In genomic region chr4:112604590-112604989, GRCh38 we compare ENCODE assay signal across 8 cellular contexts. TPM values are rescaled to one million over a fixed set of nuclear protein-coding genes. Genes with fewer than 3 reads are reported as not detected.
A peak's percentile ranks its signal among the peaks of the same experiment; 100 is the strongest.
DNase-seq lines count a peak whose midpoint lies in the region; ATAC-seq and TF ChIP-seq lines count a peak whose summit lies in the region.

No MANE protein-coding gene starts in this region.

- H3K27me3 Mint-ChIP-seq in natural killer cell (ENCODE audit: low read depth in 2 of 2) (no peaks in the 10 kb centered on the region), HFFc6 (ENCODE audit: insufficient read depth) (no peaks in the 10 kb centered on the region)
- H3K27me3 Mint-ChIP-seq in natural killer cell treated with Interleukin-12 subunit alpha and Interleukin-12 subunit beta and Interleukin-15 and Interleukin-18, amount 100 ng/mL, for 72 hours = no peaks in the 10 kb centered on the region
- H3K27me3 Mint-ChIP-seq in naive thymus-derived CD8-positive, alpha-beta T cell = no peaks in the 10 kb centered on the region

- ATAC-seq in natural killer cell = peak in 1 of 3 donors; percentile 60
- no peak for ATAC-seq in natural killer cell treated with Interleukin-12 subunit alpha and Interleukin-12 subunit beta and Interleukin-15 and Interleukin-18, amount 100 ng/mL, for 72 hours
- ATAC-seq in naive thymus-derived CD8-positive, alpha-beta T cell = peak; percentile 48 to 54

- H3K4me3 Mint-ChIP-seq in natural killer cell (no peak overlapping the region), HFFc6 (no peak overlapping the region)
- H3K4me3 Mint-ChIP-seq in natural killer cell treated with Interleukin-12 subunit alpha and Interleukin-12 subunit beta and Interleukin-15 and Interleukin-18, amount 100 ng/mL, for 72 hours = no peak overlapping the region
- H3K4me3 Mint-ChIP-seq in naive thymus-derived CD8-positive, alpha-beta T cell = no peak overlapping the region

- DNase-seq in natural killer cell (no peak), HFFc6 (peak; percentile 58), NCI-H2029 (lab: John Stamatoyannopoulos, UW) (peak; percentile 24), fibroblast of gingiva (ENCODE audit: low read depth) (peak; percentile 43), UCSD-AML1 (lab: John Stamatoyannopoulos, UW; ENCODE audit: unreplicated experiment) (no peak)
- no peak for DNase-seq in natural killer cell treated with Interleukin-12 subunit alpha and Interleukin-12 subunit beta and Interleukin-15 and Interleukin-18, amount 100 ng/mL, for 72 hours (ENCODE audit: low spot score)
- DNase-seq in activated CD4-positive, alpha-beta T cell treated with anti-CD3 and anti-CD28 coated beads, Interleukin-2, amount 50 U/mL, for 1 hour = peak; percentile 22
- DNase-seq in naive thymus-derived CD8-positive, alpha-beta T cell = peak in 8 of 10 donors; percentile 20 to 65 (median 28)

- TF ChIP-seq CTCF in natural killer cell (IDR thresholded peaks at IDR 0.05) (peak; percentile 58), HFFc6 (IDR thresholded peaks at IDR 0.05) (peak; percentile 84)

- no peaks in the 10 kb centered on the region for H3K4me1 Mint-ChIP-seq in natural killer cell
- H3K4me1 Mint-ChIP-seq in natural killer cell treated with Interleukin-12 subunit alpha and Interleukin-12 subunit beta and Interleukin-15 and Interleukin-18, amount 100 ng/mL, for 72 hours (ENCODE audit: low read depth in 2 of 2) = no peaks in the 10 kb centered on the region
- no peaks in the 10 kb centered on the region for H3K4me1 Mint-ChIP-seq in HFFc6 (ENCODE audit: low read depth)
- H3K4me1 Mint-ChIP-seq in naive thymus-derived CD8-positive, alpha-beta T cell = no peaks in the 10 kb centered on the region

- H3K27ac Mint-ChIP-seq in natural killer cell (no peak overlapping the region), HFFc6 (no peak overlapping the region)
- no peak overlapping the region for H3K27ac Mint-ChIP-seq in natural killer cell treated with Interleukin-12 subunit alpha and Interleukin-12 subunit beta and Interleukin-15 and Interleukin-18, amount 100 ng/mL, for 72 hours
- no peak overlapping the region for H3K27ac Mint-ChIP-seq in naive thymus-derived CD8-positive, alpha-beta T cell

- POLR2A ChIA-PET in naive thymus-derived CD8-positive, alpha-beta T cell (lab: Charles Lee) = interaction anchor here (0.6 kb wide), 1 partner anchor 161 kb away, joined by 3 read pairs; no protein-coding TSS in a partner anchor

- H3K36me3 Mint-ChIP-seq in natural killer cell (no peaks in the 10 kb centered on the region), HFFc6 (ENCODE audit: low read depth) (no peaks in the 10 kb centered on the region)
- no peaks in the 10 kb centered on the region for H3K36me3 Mint-ChIP-seq in natural killer cell treated with Interleukin-12 subunit alpha and Interleukin-12 subunit beta and Interleukin-15 and Interleukin-18, amount 100 ng/mL, for 72 hours
- H3K36me3 Mint-ChIP-seq in naive thymus-derived CD8-positive, alpha-beta T cell = peaks cover 0 to 15% (median 5%) of the 10 kb centered on the region in 3 donors

- intact Hi-C loops in natural killer cell (cut with micrococcal nuclease) = loop anchor here (1.0 to 10.0 kb wide), 2 partner anchors 390 to 504 kb away; no protein-coding TSS in a partner anchor

- H3K9me3 Mint-ChIP-seq in natural killer cell (no peaks in the 10 kb centered on the region), HFFc6 (no peaks in the 10 kb centered on the region)
- H3K9me3 Mint-ChIP-seq in natural killer cell treated with Interleukin-12 subunit alpha and Interleukin-12 subunit beta and Interleukin-15 and Interleukin-18, amount 100 ng/mL, for 72 hours = no peaks in the 10 kb centered on the region
- no peaks in the 10 kb centered on the region for H3K9me3 Mint-ChIP-seq in naive thymus-derived CD8-positive, alpha-beta T cell

RNA-seq across cellular contexts. Expression of gene ZGRF1, which starts 32.1 kb away (rescaled TPM):
- 10 to 100 TPM; 13.0 to 25.9 (median 20.0) TPM for total RNA-seq in natural killer cell
- 10 to 100 TPM; 22.1 to 57.0 TPM for total RNA-seq in natural killer cell treated with Interleukin-12 subunit alpha and Interleukin-12 subunit beta and Interleukin-15 and Interleukin-18, amount 100 ng/mL, for 72 hours
- total RNA-seq in HFFc6 (2021; fragmentation: NEBNext Ultra II Directional; extraction: Animal tissue kit (Norgen Biotek cat#: 25700)) = 1 to 10 TPM; 3.7 to 7.3 (median 6.6) TPM
- 10 to 100 TPM; 16.9 to 19.2 TPM for total RNA-seq in naive thymus-derived CD8-positive, alpha-beta T cell
- polyA plus RNA-seq in naive thymus-derived CD8-positive, alpha-beta T cell = 1 to 10 TPM; 1.1 to 2.3 (median 1.5) TPM

RNA-seq across cellular contexts. Expression of gene LARP7, which starts 32.4 kb away (rescaled TPM):
- total RNA-seq in natural killer cell = 10 to 100 TPM; 45.7 to 55.4 (median 48.4) TPM
- 10 to 100 TPM; 40.5 to 44.7 TPM for total RNA-seq in natural killer cell treated with Interleukin-12 subunit alpha and Interleukin-12 subunit beta and Interleukin-15 and Interleukin-18, amount 100 ng/mL, for 72 hours
- 10 to 100 TPM; 25.1 to 34.4 (median 30.6) TPM for total RNA-seq in HFFc6 (2021; fragmentation: NEBNext Ultra II Directional; extraction: Animal tissue kit (Norgen Biotek cat#: 25700))
- 10 to 100 TPM; 59.8 to 61.1 TPM for total RNA-seq in naive thymus-derived CD8-positive, alpha-beta T cell
- polyA plus RNA-seq in naive thymus-derived CD8-positive, alpha-beta T cell = 10 to 100 TPM; 24.8 to 40.7 (median 36.3) TPM

Comparison
In these comparisons a context has a peak if more than half of its experiments do, and no peak if none do; other contexts are left out.
1. ATAC-seq: peak in naive thymus-derived CD8-positive, alpha-beta T cell (2 of 2); none in natural killer cell treated with Interleukin-12 subunit alpha and Interleukin-12 subunit beta and Interleukin-15 and Interleukin-18, amount 100 ng/mL, for 72 hours (0 of 2).
2. DNase-seq: peak in HFFc6 (single experiment), NCI-H2029 (single experiment), activated CD4-positive, alpha-beta T cell treated with anti-CD3 and anti-CD28 coated beads, Interleukin-2, amount 50 U/mL, for 1 hour (single experiment), fibroblast of gingiva (single experiment) and naive thymus-derived CD8-positive, alpha-beta T cell (8 of 10); none in natural killer cell (single experiment), natural killer cell treated with Interleukin-12 subunit alpha and Interleukin-12 subunit beta and Interleukin-15 and Interleukin-18, amount 100 ng/mL, for 72 hours (single experiment) and UCSD-AML1 (single experiment).